ENCODE assay signal across 8 cellular contexts in the genomic region with DNA sequence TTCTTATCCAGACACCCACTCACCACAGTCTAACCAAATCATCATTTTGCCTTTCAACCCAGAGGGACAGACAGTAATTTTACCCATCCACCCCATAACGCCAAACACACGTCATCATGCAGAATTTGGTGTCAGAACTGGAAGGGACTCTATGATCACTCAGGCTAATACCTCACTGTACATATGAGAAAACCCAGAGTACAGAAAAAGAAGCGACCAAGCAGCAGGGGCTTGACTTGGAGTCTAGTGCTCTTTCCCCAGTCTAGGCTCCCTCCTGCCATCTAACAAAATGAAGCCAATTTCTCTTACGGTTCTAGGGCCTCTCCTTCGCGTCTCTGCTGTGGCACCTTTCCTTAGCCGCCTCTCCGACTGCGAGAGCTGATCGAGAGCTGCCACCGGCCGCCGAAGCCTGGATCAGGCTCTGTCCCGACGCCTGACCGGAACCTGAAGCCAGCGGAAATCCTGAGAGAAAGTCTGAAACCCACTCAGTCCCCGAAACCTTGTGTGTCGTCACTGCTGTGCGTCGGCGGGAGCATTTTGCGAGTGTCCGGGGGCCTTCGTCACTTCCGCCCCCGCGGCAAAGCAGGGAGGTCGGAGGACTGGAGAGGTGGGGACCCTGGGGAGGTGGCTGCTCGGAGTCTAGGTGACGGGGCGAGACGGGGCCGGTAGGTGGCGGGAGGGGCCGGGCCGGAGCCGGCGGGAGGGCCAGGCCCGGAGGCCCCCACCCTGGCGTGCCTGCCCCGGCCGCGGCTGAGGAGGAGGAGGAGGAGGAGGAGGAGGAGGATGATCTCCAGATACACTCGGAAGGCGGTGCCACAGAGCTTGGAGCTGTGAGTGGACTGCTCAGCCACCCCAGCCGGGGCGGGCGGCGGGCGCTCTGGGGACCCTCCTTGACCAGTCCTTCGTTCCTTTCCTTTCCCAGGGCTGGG. TPM values are rescaled to one million over a fixed set of nuclear protein-coding genes. Genes with fewer than 3 reads are reported as not detected.
DNase-seq lines count a peak whose midpoint lies in the region; ATAC-seq and TF ChIP-seq lines count a peak whose summit lies in the region.

A gene (minus strand): TSS at position 452 of the 929 bp plus-strand sequence. CDS start 4,071 bp downstream, outside the sequence.
A gene (plus strand): TSS at position 563 of the 929 bp plus-strand sequence. CDS start 221 bp downstream, at position 784.

- no peaks in the 10 kb centered on the region for H3K9me3 ChIP-seq in ES-I3 (ENCODE audit: control insufficient read depth, insufficient read depth, low read length)

- H3K27me3 Mint-ChIP-seq in nephron progenitor cell (ENCODE audit: low read depth, poor library complexity): no peaks in the 10 kb centered on the region
- no peaks in the 10 kb centered on the region for H3K27me3 Mint-ChIP-seq in stimulated activated naive CD8-positive, alpha-beta T cell treated with anti-CD3 and anti-CD28 coated beads, Interleukin-15, amount 100 ng/mL, for 72 hours

- DNase-seq in H7 (peak; percentile 93), M059J (ENCODE audit: low read depth) (peak; percentile 95), SIG-M5 (lab: John Stamatoyannopoulos, UW) (peak; percentile 59), activated gamma-delta T cell (lab: John Stamatoyannopoulos, UW) (peak; percentile 81), fibroblast of the conjunctiva (ENCODE audit: low read depth) (peak; percentile 76), nephron progenitor cell (peak; percentile 92)
- peak; percentile 90 to 92 for DNase-seq in stimulated activated naive CD8-positive, alpha-beta T cell treated with anti-CD3 and anti-CD28 coated beads, Interleukin-15, amount 100 ng/mL, for 72 hours

- 0 out of 2 replicates have a peak, but pooled peaks cover 4% of the 10 kb centered on the region for H3K4me1 ChIP-seq in ES-I3 (ENCODE audit: insufficient read depth, low read length)

- H3K27ac Mint-ChIP-seq in nephron progenitor cell: peak within 1 kb of the TSS; percentile 100
- peak within 1 kb of the TSS; percentile 99 to 100 for H3K27ac Mint-ChIP-seq in stimulated activated naive CD8-positive, alpha-beta T cell treated with anti-CD3 and anti-CD28 coated beads, Interleukin-15, amount 100 ng/mL, for 72 hours

- H3K9ac ChIP-seq in ES-I3 (ENCODE audit: low read depth, low read length): peak within 1 kb of the TSS; percentile 100

- peaks cover 53% of the 10 kb centered on the region for H3K36me3 Mint-ChIP-seq in nephron progenitor cell (ENCODE audit: low read depth)

- H3K4me3 Mint-ChIP-seq in nephron progenitor cell: peak within 1 kb of the TSS; percentile 99
- H3K4me3 Mint-ChIP-seq in stimulated activated naive CD8-positive, alpha-beta T cell treated with anti-CD3 and anti-CD28 coated beads, Interleukin-15, amount 100 ng/mL, for 72 hours: peak within 1 kb of the TSS; percentile 99

- peak; percentile 99 for ATAC-seq in stimulated activated naive CD8-positive, alpha-beta T cell treated with anti-CD3 and anti-CD28 coated beads, Interleukin-15, amount 100 ng/mL, for 72 hours

- H3K27me3 ChIP-seq in H7 (ENCODE audit: control insufficient read depth, insufficient read depth, low read length): no peaks in the 10 kb centered on the region

- H3K4me3 ChIP-seq in H7 (ENCODE audit: insufficient read depth, low read depth, low read length): peak within 1 kb of the TSS; percentile 92

- no peak for TF ChIP-seq CTCF in nephron progenitor cell (IDR thresholded peaks at IDR 0.05)

- peaks cover 21% of the 10 kb centered on the region for H3K4me1 Mint-ChIP-seq in nephron progenitor cell
- peaks cover 42% of the 10 kb centered on the region for H3K4me1 Mint-ChIP-seq in stimulated activated naive CD8-positive, alpha-beta T cell treated with anti-CD3 and anti-CD28 coated beads, Interleukin-15, amount 100 ng/mL, for 72 hours

- peaks cover 6% of the 10 kb centered on the region for H3K36me3 ChIP-seq in ES-I3 (ENCODE audit: insufficient read depth, low read length)
- H3K36me3 ChIP-seq in H7 (replicated peaks; ENCODE audit: control insufficient read depth, insufficient read depth, low read length): peaks cover 4% of the 10 kb centered on the region

- peaks cover 26% of the 10 kb centered on the region for H3K9me3 Mint-ChIP-seq in nephron progenitor cell
- H3K9me3 Mint-ChIP-seq in stimulated activated naive CD8-positive, alpha-beta T cell treated with anti-CD3 and anti-CD28 coated beads, Interleukin-15, amount 100 ng/mL, for 72 hours: peaks cover 0 to 7% of the 10 kb centered on the region in 2 donors

RNA-seq across cellular contexts. Expression of the first gene that starts in this region (rescaled TPM):
- total RNA-seq in H7 (2014; rRNA removed; shearing (Covaris generic)): 33.7 and 37.1 TPM in 2 replicates
- total RNA-seq in M059J (2014; rRNA removed; shearing (Covaris generic)): 34.4 and 34.5 TPM in 2 replicates

RNA-seq across cellular contexts. Expression of the second gene that starts in this region (rescaled TPM):
- 14.6 and 15.6 TPM in 2 replicates for total RNA-seq in H7 (2014; rRNA removed; shearing (Covaris generic))
- 6.8 and 10.3 TPM in 2 replicates for total RNA-seq in M059J (2014; rRNA removed; shearing (Covaris generic))

Comparison
In these comparisons a context has a peak if more than half of its experiments do, and no peak if none do; other contexts are left out.
1. Peak in every context shown above with its lines: DNase-seq, ATAC-seq and H3K4me3 ChIP-seq.